Comparison of ENCODE assay signal across 8 cellular contexts in genomic region chr1:19405195-19405760, GRCh38.
DNase-seq lines count a peak whose midpoint lies in the region; ATAC-seq and TF ChIP-seq lines count a peak whose summit lies in the region.

No MANE protein-coding gene starts in this region.

- 0 out of 2 replicates have a peak, but pooled peaks have one; percentile 24 for TF ChIP-seq CTCF in PC-3 (conservative IDR thresholded peaks at IDR 0.05; ENCODE audit: low read depth, low read length)
- TF ChIP-seq CTCF in fibroblast of the aortic adventitia (IDR thresholded peaks at IDR 0.05; ENCODE audit: insufficient read depth, low read length): peak; percentile 33
- TF ChIP-seq CTCF in gastrocnemius medialis (IDR thresholded peaks at IDR 0.05 in 4 of 5, conservative IDR thresholded peaks at IDR 0.05 in 1 of 5): peak in 2 of 5 experiments; percentile 17 to 23
- TF ChIP-seq CTCF in CD14-positive monocyte (IDR thresholded peaks at IDR 0.05): no peak

- H3K27ac Mint-ChIP-seq in CD14-positive monocyte: peak overlapping the region in 2 of 7 donors; percentile 7 to 56

- BruUV-seq in PC-3 (replicated peaks; lab: Mats Ljungman, UMichigan): no TSS peak

- H3K4me2 ChIP-seq in PC-3 (ENCODE audit: low read length): no peak overlapping the region

- no peaks in the 10 kb centered on the region for H4K20me1 ChIP-seq in PC-3 (ENCODE audit: low read length)

- H3K4me1 ChIP-seq in PC-3 (ENCODE audit: insufficient read depth, low read length) (no peaks in the 10 kb centered on the region), gastrocnemius medialis (peaks cover 40 to 43% of the 10 kb centered on the region in 2 donors)

- DNase-seq in HEK293T (ENCODE audit: extremely low spot score): peak; percentile 57
- no peak for DNase-seq in PC-3
- no peak for DNase-seq in fibroblast of the aortic adventitia (ENCODE audit: low read depth)
- DNase-seq in gastrocnemius medialis: no peak
- DNase-seq in AG20443 (ENCODE audit: low spot score): no peak
- no peak for DNase-seq in CD14-positive monocyte (ENCODE audit: low spot score)
- DNase-seq in AML-193 (lab: John Stamatoyannopoulos, UW): no peak

- H3K27me3 ChIP-seq in PC-3 (ENCODE audit: low read length): no peaks in the 10 kb centered on the region
- no peaks in the 10 kb centered on the region for H3K27me3 ChIP-seq in gastrocnemius medialis

- no peaks in the 10 kb centered on the region for H3K9me2 ChIP-seq in PC-3 (replicated peaks; ENCODE audit: low read length)

- H3K9me3 ChIP-seq in PC-3 (ENCODE audit: low read length): no peaks in the 10 kb centered on the region
- no peaks in the 10 kb centered on the region for H3K9me3 ChIP-seq in gastrocnemius medialis

- no peaks in the 10 kb centered on the region for H3F3A ChIP-seq in PC-3 (ENCODE audit: low read length, unreplicated experiment)

- CTCF ChIA-PET in HEK293T (lab: Yijun Ruan, JAX): interaction anchor here (0.5 to 1.1 kb wide), 7 partner anchors 14 to 256 kb away, joined by 3 to 5 read pairs (median 3); no protein-coding TSS in a partner anchor
- CTCF ChIA-PET in PC-3 (lab: Charles Lee): no interaction called here

- H3K4me3 ChIP-seq in PC-3 (ENCODE audit: low read length) (no peak overlapping the region), fibroblast of the aortic adventitia (ENCODE audit: low read depth, low read length) (no peak overlapping the region), gastrocnemius medialis (no peak overlapping the region)

- H3K27me3 Mint-ChIP-seq in CD14-positive monocyte (ENCODE audit: low read depth in 3 of 3): peaks cover 0 to 2% (median 0%) of the 10 kb centered on the region in 3 donors

- peaks cover 47 to 88% of the 10 kb centered on the region in 2 donors for H3K36me3 Mint-ChIP-seq in CD14-positive monocyte

- intact Hi-C loops in PC-3 (cut with micrococcal nuclease) (no loop called here), gastrocnemius medialis (cut with DNase I; ENCODE audit: low total_unique reads) (no loop called here), CD14-positive monocyte (cut with micrococcal nuclease) (no loop called here)

- H3K9me3 Mint-ChIP-seq in CD14-positive monocyte: no peaks in the 10 kb centered on the region

- no peak for ATAC-seq in PC-3
- ATAC-seq in gastrocnemius medialis: peak; percentile 31 to 44
- no peak for ATAC-seq in GM18505 (IDR thresholded peaks at IDR 0.05; ENCODE audit: unreplicated experiment)

- TF ChIP-seq POLR2A in gastrocnemius medialis (IDR thresholded peaks at IDR 0.05) (no peak), GM18505 (IDR thresholded peaks at IDR 0.05; ENCODE audit: borderline replicate concordance, extremely low read depth, insufficient read depth, insufficient read length) (no peak)

- no peak overlapping the region for H3K4me3 Mint-ChIP-seq in CD14-positive monocyte

- H3K27ac ChIP-seq in PC-3 (ENCODE audit: low read length) (no peak overlapping the region), gastrocnemius medialis (peak overlapping the region in 3 of 4 donors; percentile 41 to 60 (median 47))

- POLR2A ChIA-PET in HEK293T (lab: Yijun Ruan, JAX) (no interaction called here), PC-3 (lab: Charles Lee; ENCODE audit: unreplicated experiment) (interaction anchor here (0.6 kb wide), 1 partner anchor 94 kb away, joined by 17 read pairs; no protein-coding TSS in a partner anchor)

- H3K4me1 Mint-ChIP-seq in CD14-positive monocyte: peaks cover 5% of the 10 kb centered on the region

- no peak overlapping the region for H3K9ac ChIP-seq in PC-3 (ENCODE audit: low read length)

- peaks cover 40% of the 10 kb centered on the region for H3K79me2 ChIP-seq in PC-3 (ENCODE audit: low read length)

- H2AFZ ChIP-seq in PC-3 (ENCODE audit: low read length): no peak overlapping the region

- H3K36me3 ChIP-seq in PC-3 (ENCODE audit: low read depth, low read length): no peaks in the 10 kb centered on the region
- H3K36me3 ChIP-seq in gastrocnemius medialis: no peaks in the 10 kb centered on the region

- in situ Hi-C loops in gastrocnemius medialis (cut with MboI; ENCODE audit: low sequenced_read_pairs in 4 of 4): no loop called here

TF ChIP-seq in HEK293T, 16 proteins besides CTCF, POLR2A, EP300 and RAD21:
- TF ChIP-seq BHLHE40 (IDR thresholded peaks at IDR 0.05; ENCODE audit: borderline replicate concordance) (no peak), ELF4 (IDR thresholded peaks at IDR 0.05) (no peak), ARNT (IDR thresholded peaks at IDR 0.05) (no peak), ZNF384 (IDR thresholded peaks at IDR 0.05) (no peak), NFRKB (IDR thresholded peaks at IDR 0.05) (no peak), SP1 (IDR thresholded peaks at IDR 0.05) (no peak), TARDBP (IDR thresholded peaks at IDR 0.05) (no peak)

Comparison
In these comparisons a context has a peak if more than half of its experiments do, and no peak if none do; other contexts are left out.
1. ATAC-seq: peak in gastrocnemius medialis (2 of 2); none in PC-3 (single experiment) and GM18505 (single experiment).